ENCODE assay signal across 9 cellular contexts in genomic region chr7:50679218-50680007, GRCh38.
DNase-seq lines count a peak whose midpoint lies in the region; TF ChIP-seq lines count a peak whose summit lies in the region.
"Had no signal": no experiment of that assay in that cellular context is flagged by ENCODE, and none has a peak within 500 bp of the region (broad histone marks: within the 10 kb centered on the region; RNA-seq: fewer than 3 reads in every experiment).

No MANE protein-coding gene starts in this region.

- H3K27me3 ChIP-seq in SU-DHL-6 (ENCODE audit: low read length): no peaks in the 10 kb centered on the region

- no peak overlapping the region for H3K4me2 ChIP-seq in SU-DHL-6 (ENCODE audit: low read depth, low read length, poor library complexity, severe bottlenecking)

- no peak overlapping the region for H3K4me3 ChIP-seq in SU-DHL-6 (ENCODE audit: insufficient read depth, low read length, poor library complexity, severe bottlenecking)
- H3K4me3 ChIP-seq: skin epidermis had no signal

- no peaks in the 10 kb centered on the region for H3K9me3 ChIP-seq in SU-DHL-6 (ENCODE audit: insufficient read depth, low read length)

- CTCF ChIA-PET in HEK293T (lab: Yijun Ruan, JAX): interaction anchor here (0.7 kb wide), 1 partner anchor 114 kb away, joined by 3 read pairs; the partner anchor contains the start of gene DDC

- H4K20me1 ChIP-seq in SU-DHL-6 (ENCODE audit: low read depth, low read length): no peaks in the 10 kb centered on the region

- H3K27ac ChIP-seq in SU-DHL-6 (ENCODE audit: low read depth, low read length): no peak overlapping the region
- H3K27ac ChIP-seq: skin epidermis had no signal

- no peaks in the 10 kb centered on the region for H3K79me2 ChIP-seq in SU-DHL-6 (ENCODE audit: insufficient read depth, low read length)

- POLR2A ChIA-PET in HEK293T (lab: Yijun Ruan, JAX): no interaction called here

- H3F3A ChIP-seq in SU-DHL-6 (ENCODE audit: insufficient read depth): no peaks in the 10 kb centered on the region

- no peaks in the 10 kb centered on the region for H3K9me2 ChIP-seq in SU-DHL-6 (replicated peaks; ENCODE audit: insufficient read depth, low read length)

- H2AFZ ChIP-seq in SU-DHL-6 (ENCODE audit: low read depth, low read length, severe bottlenecking): no peak overlapping the region

- H3K9ac ChIP-seq in SU-DHL-6 (ENCODE audit: low read length): no peak overlapping the region

- H3K27me3 Mint-ChIP-seq in activated T-helper 2 cell treated with anti-CD3 and anti-CD28 coated beads, Interferon-gamma antibody, Interleukin-2, Interleukin-4, amounts not matched to agents 10 μg/mL and 5 μg/mL and 100 μg/mL, durations not matched to agents 14 hours and 24 hours and 36 hours (ENCODE audit: low read depth): peaks cover 11% of the 10 kb centered on the region

- no peak overlapping the region for H3K4me3 Mint-ChIP-seq in activated T-helper 2 cell treated with anti-CD3 and anti-CD28 coated beads, Interferon-gamma antibody, Interleukin-2, Interleukin-4, amounts not matched to agents 10 μg/mL and 5 μg/mL and 100 μg/mL, durations not matched to agents 14 hours and 24 hours and 36 hours (ENCODE audit: low read depth)

- no peaks in the 10 kb centered on the region for H3K36me3 Mint-ChIP-seq in activated T-helper 2 cell treated with anti-CD3 and anti-CD28 coated beads, Interferon-gamma antibody, Interleukin-2, Interleukin-4, amounts not matched to agents 10 μg/mL and 5 μg/mL and 100 μg/mL, durations not matched to agents 14 hours and 24 hours and 36 hours (ENCODE audit: low read depth)

- H3K9me3 Mint-ChIP-seq in activated T-helper 2 cell treated with anti-CD3 and anti-CD28 coated beads, Interferon-gamma antibody, Interleukin-2, Interleukin-4, amounts not matched to agents 10 μg/mL and 5 μg/mL and 100 μg/mL, durations not matched to agents 14 hours and 24 hours and 36 hours: no peaks in the 10 kb centered on the region

- no peaks in the 10 kb centered on the region for H3K36me3 ChIP-seq in SU-DHL-6 (ENCODE audit: low read length)

- no peak overlapping the region for H3K27ac Mint-ChIP-seq in activated T-helper 2 cell treated with anti-CD3 and anti-CD28 coated beads, Interferon-gamma antibody, Interleukin-2, Interleukin-4, amounts not matched to agents 10 μg/mL and 5 μg/mL and 100 μg/mL, durations not matched to agents 14 hours and 24 hours and 36 hours

- peaks cover 4% of the 10 kb centered on the region for H3K4me1 Mint-ChIP-seq in activated T-helper 2 cell treated with anti-CD3 and anti-CD28 coated beads, Interferon-gamma antibody, Interleukin-2, Interleukin-4, amounts not matched to agents 10 μg/mL and 5 μg/mL and 100 μg/mL, durations not matched to agents 14 hours and 24 hours and 36 hours (ENCODE audit: low read depth)

- intact Hi-C loops in activated T-helper 2 cell treated with anti-CD3 and anti-CD28 coated beads, Interferon-gamma antibody, Interleukin-2, Interleukin-4, amounts not matched to agents 10 μg/mL and 5 μg/mL and 100 μg/mL, durations not matched to agents 14 hours and 24 hours and 36 hours (cut with micrococcal nuclease): loop anchor here (1.0 kb wide), 3 partner anchors 65 to 587 kb away; no protein-coding TSS in a partner anchor

- DNase-seq in GM10266 (ENCODE audit: extremely low spot score) (peak; percentile 35), HEK293T (ENCODE audit: extremely low spot score) (peak; percentile 22), NCI-H1105 treated with DMSO at 0.1 percent for 48 hours (lab: John Stamatoyannopoulos, UW) (peak; percentile 67), foreskin melanocyte (peak; percentile 43), renal cortical epithelial cell (ENCODE audit: low read depth) (peak; percentile 61), GOT3 (lab: John Stamatoyannopoulos, UW) (no peak)
- no peak for DNase-seq in activated T-helper 2 cell treated with anti-CD3 and anti-CD28 coated beads, Interferon-gamma antibody, Interleukin-2, Interleukin-4, amounts not matched to agents 10 μg/mL and 5 μg/mL and 100 μg/mL, durations not matched to agents 14 hours and 24 hours and 36 hours (ENCODE audit: low spot score)

- TF ChIP-seq CTCF in GM10266 (IDR thresholded peaks at IDR 0.05; ENCODE audit: control insufficient read depth, insufficient read depth, low read depth, missing control alignments) (peak; percentile 25), SU-DHL-6 (IDR thresholded peaks at IDR 0.05; ENCODE audit: insufficient read depth, low read length, poor library complexity, severe bottlenecking) (peak; percentile 27)

TF ChIP-seq in HEK293T, 16 proteins besides CTCF, POLR2A, EP300 and RAD21:
- TF ChIP-seq CTBP1 (IDR thresholded peaks at IDR 0.05; ENCODE audit: borderline replicate concordance) (no peak), ZNF384 (IDR thresholded peaks at IDR 0.05) (no peak), BHLHE40 (IDR thresholded peaks at IDR 0.05; ENCODE audit: borderline replicate concordance) (no peak), L3MBTL2 (conservative IDR thresholded peaks at IDR 0.05) (no peak), FOXM1 (IDR thresholded peaks at IDR 0.05; ENCODE audit: borderline replicate concordance) (no peak), PKNOX1 (IDR thresholded peaks at IDR 0.05) (no peak), NFRKB (IDR thresholded peaks at IDR 0.05) (no peak), ARNT (IDR thresholded peaks at IDR 0.05) (no peak), HDGF (IDR thresholded peaks at IDR 0.05; ENCODE audit: borderline replicate concordance) (no peak), SP1 (IDR thresholded peaks at IDR 0.05) (no peak), LEF1 (IDR thresholded peaks at IDR 0.05; ENCODE audit: borderline replicate concordance) (no peak), TARDBP (IDR thresholded peaks at IDR 0.05) (no peak), ELF4 (IDR thresholded peaks at IDR 0.05) (no peak), SUZ12 (IDR thresholded peaks at IDR 0.05) (no peak), FOXK2 (IDR thresholded peaks at IDR 0.05) (no peak)

Comparison
In these comparisons a context has a peak if more than half of its experiments do, and no peak if none do; other contexts are left out.
1. DNase-seq: peak in GM10266 (single experiment), HEK293T (single experiment), NCI-H1105 treated with DMSO at 0.1 percent for 48 hours (single experiment), foreskin melanocyte (single experiment) and renal cortical epithelial cell (single experiment); none in GOT3 (single experiment) and activated T-helper 2 cell treated with anti-CD3 and anti-CD28 coated beads, Interferon-gamma antibody, Interleukin-2, Interleukin-4, amounts not matched to agents 10 μg/mL and 5 μg/mL and 100 μg/mL, durations not matched to agents 14 hours and 24 hours and 36 hours (single experiment).